Comparison of ENCODE assay signal across 8 cellular contexts in the genomic region with DNA sequence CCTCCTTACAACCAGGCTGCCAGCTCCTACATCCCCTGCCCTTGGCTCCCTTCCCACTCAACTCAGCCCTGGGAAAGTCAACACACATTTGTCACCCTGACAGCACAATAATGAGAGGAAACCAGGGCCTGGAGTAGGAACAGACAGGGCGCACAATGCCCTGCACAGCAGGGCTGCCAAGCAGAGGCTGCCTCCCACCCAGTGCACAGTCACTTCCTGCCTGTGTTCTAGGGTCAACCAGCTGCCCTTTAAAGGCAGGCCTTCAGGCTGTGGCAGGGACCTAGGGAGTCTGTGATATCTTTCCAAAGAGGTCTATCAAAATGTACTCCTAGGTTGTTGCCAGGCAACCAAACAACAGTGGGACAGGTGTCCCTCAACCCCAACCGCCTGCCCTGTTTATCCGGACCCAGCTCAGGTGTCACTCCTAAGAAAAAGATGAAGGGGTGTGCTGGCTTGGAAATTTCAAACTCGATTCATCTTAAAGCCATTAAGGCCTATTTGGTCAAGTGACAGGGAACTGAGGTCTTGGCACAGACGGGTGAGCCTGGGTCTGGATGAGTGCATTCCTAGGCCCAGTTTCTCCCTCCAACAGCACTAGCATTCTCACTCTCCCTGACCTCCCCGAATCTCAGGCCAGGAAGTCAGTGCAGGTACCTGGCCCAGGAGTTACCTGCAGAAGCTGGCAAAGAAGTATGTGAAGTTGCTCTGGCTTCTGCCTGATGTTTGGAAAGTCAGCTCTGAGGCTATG.
DNase-seq lines count a peak whose midpoint lies in the region; ATAC-seq and TF ChIP-seq lines count a peak whose summit lies in the region.

No MANE protein-coding gene starts in this region.

- H3K4me1 Mint-ChIP-seq in activated T-helper 17 cell treated with anti-CD3 and anti-CD28 coated beads, Interleukin-2, amount 50 U/mL, for 72 hours, result no peaks in the 10 kb centered on the region

- no peak for TF ChIP-seq EP300 in gastroesophageal sphincter (IDR thresholded peaks at IDR 0.05)
- TF ChIP-seq EP300 in sigmoid colon (IDR thresholded peaks at IDR 0.05), result no peak

- no peaks in the 10 kb centered on the region for H3K36me3 Mint-ChIP-seq in activated T-helper 17 cell treated with anti-CD3 and anti-CD28 coated beads, Interleukin-2, amount 50 U/mL, for 72 hours (ENCODE audit: low read depth)

- intact Hi-C loops in sigmoid colon (cut with DNase I), result loop anchor here (10.0 kb wide), 1 partner anchor 1005 kb away; no protein-coding TSS in a partner anchor

- H3K36me3 ChIP-seq in gastroesophageal sphincter, result peaks cover 0 to 14% of the 10 kb centered on the region in 2 donors
- H3K36me3 ChIP-seq in sigmoid colon, result peaks cover 0 to 3% (median 0%) of the 10 kb centered on the region in 4 donors

- peaks cover 5% of the 10 kb centered on the region for H3K27me3 Mint-ChIP-seq in activated T-helper 17 cell treated with anti-CD3 and anti-CD28 coated beads, Interleukin-2, amount 50 U/mL, for 72 hours

- TF ChIP-seq CTCF in gastroesophageal sphincter (IDR thresholded peaks at IDR 0.05) (no peak), sigmoid colon (IDR thresholded peaks at IDR 0.05) (no peak)

- no peak overlapping the region for H3K4me3 Mint-ChIP-seq in activated T-helper 17 cell treated with anti-CD3 and anti-CD28 coated beads, Interleukin-2, amount 50 U/mL, for 72 hours

- H3K4me1 ChIP-seq in gastroesophageal sphincter (peaks cover 0 to 59% (median 33%) of the 10 kb centered on the region in 3 donors), sigmoid colon (peaks cover 0 to 52% (median 35%) of the 10 kb centered on the region in 4 donors)

- H3K27me3 ChIP-seq in gastroesophageal sphincter (no peaks in the 10 kb centered on the region), sigmoid colon (no peaks in the 10 kb centered on the region)

- H3K9me3 Mint-ChIP-seq in activated T-helper 17 cell treated with anti-CD3 and anti-CD28 coated beads, Interleukin-2, amount 50 U/mL, for 72 hours, result no peaks in the 10 kb centered on the region

- DNase-seq in HT-29 (ENCODE audit: low spot score) (peak; percentile 57), NCI-H748 treated with DMSO at 0.1 percent for 48 hours (lab: John Stamatoyannopoulos, UW) (peak; percentile 63), sigmoid colon (no peak), SIG-M5 (lab: John Stamatoyannopoulos, UW) (no peak)
- DNase-seq in stimulated activated CD4-positive, alpha-beta T cell treated with anti-CD3 and anti-CD28 coated beads, Interleukin-15, amount 100 ng/mL, for 24 hours, result no peak

- H3K27ac Mint-ChIP-seq in activated T-helper 17 cell treated with anti-CD3 and anti-CD28 coated beads, Interleukin-2, amount 50 U/mL, for 72 hours, result no peak overlapping the region

- peak overlapping the region in 3 of 4 donors; percentile 47 to 68 (median 64) for H3K27ac ChIP-seq in gastroesophageal sphincter
- peak overlapping the region in 3 of 4 donors; percentile 48 to 63 (median 59) for H3K27ac ChIP-seq in sigmoid colon

- H3K9me3 ChIP-seq in gastroesophageal sphincter (no peaks in the 10 kb centered on the region), sigmoid colon (no peaks in the 10 kb centered on the region)

- H3K4me3 ChIP-seq in gastroesophageal sphincter (no peak overlapping the region), sigmoid colon (no peak overlapping the region)

- ATAC-seq in gastroesophageal sphincter, result peak; percentile 85
- ATAC-seq in activated CD4-positive, CD25-positive, alpha-beta regulatory T cell treated with anti-CD3 and anti-CD28 coated beads, Interleukin-2, amount 50 U/mL, for 24 hours, result no peak
- ATAC-seq in activated T-helper 17 cell treated with anti-CD3 and anti-CD28 coated beads, Interleukin-2, amount 50 U/mL, for 72 hours (replicated peaks), result no peak

- TF ChIP-seq POLR2A in gastroesophageal sphincter (IDR thresholded peaks at IDR 0.05) (no peak), sigmoid colon (IDR thresholded peaks at IDR 0.05) (no peak)

- 38 to 43% methylated on average over 2 to 3 of the region's 6 CpGs for WGBS in gastroesophageal sphincter (ENCODE audit: low coverage in 1 of 2), 2 donors
- 18 to 60% methylated on average over 6 of the region's 6 CpGs for WGBS in sigmoid colon, 2 donors

Comparison
In these comparisons a context has a peak if more than half of its experiments do, and no peak if none do; other contexts are left out.
1. DNase-seq: peak in HT-29 (single experiment) and NCI-H748 treated with DMSO at 0.1 percent for 48 hours (single experiment); none in sigmoid colon (single experiment), stimulated activated CD4-positive, alpha-beta T cell treated with anti-CD3 and anti-CD28 coated beads, Interleukin-15, amount 100 ng/mL, for 24 hours (single experiment) and SIG-M5 (single experiment).